Comparison of ENCODE assay signal across 17 cellular contexts in the genomic region with DNA sequence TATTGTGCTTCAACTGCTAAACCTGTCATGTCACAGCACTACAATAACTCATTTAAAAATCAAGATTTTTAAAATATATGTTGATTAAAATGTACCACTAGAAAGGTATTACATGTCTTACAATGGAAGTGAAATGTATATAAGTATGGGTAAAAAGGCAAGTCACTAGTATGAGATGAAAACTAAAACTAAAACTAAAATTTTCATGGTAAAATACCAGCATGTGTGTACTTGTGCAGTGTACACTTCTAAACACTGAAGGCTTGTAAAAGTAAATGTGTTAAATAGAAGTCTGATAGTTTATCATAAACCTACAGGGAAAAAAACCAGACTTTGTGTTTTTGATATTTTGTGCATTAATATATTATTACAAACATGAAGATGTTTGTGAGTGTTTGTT. TPM values are rescaled to one million over a fixed set of nuclear protein-coding genes. Genes with fewer than 3 reads are reported as not detected.
A peak's percentile ranks its signal among the peaks of the same experiment; 100 is the strongest.
DNase-seq lines count a peak whose midpoint lies in the region; ATAC-seq and TF ChIP-seq lines count a peak whose summit lies in the region.
"Had no signal": no experiment of that assay in that cellular context is flagged by ENCODE, and none has a peak within 500 bp of the region (broad histone marks: within the 10 kb centered on the region; RNA-seq: fewer than 3 reads in every experiment).

No MANE protein-coding gene starts in this region.

- peak overlapping the region; percentile 67 for H3K4me3 Mint-ChIP-seq in activated T-helper 17 cell treated with anti-CD3 and anti-CD28 coated beads, Interleukin-2, amount 50 U/mL, for 72 hours
- H3K4me3 Mint-ChIP-seq: CD14-positive monocyte had no signal

- DNase-seq in D341Med (ENCODE audit: low spot score), result no peak
- no peak for DNase-seq in DMS53 treated with DMSO at 0.1 percent for 48 hours (lab: John Stamatoyannopoulos, UW; ENCODE audit: unreplicated experiment)
- no peak for DNase-seq in HEK293T (ENCODE audit: extremely low spot score)
- DNase-seq: Caco-2, KBM-7, NCI-H1436, NCI-H2029 treated with DMSO at 0.1 percent for 48 hours, NCI-H2171 treated with DMSO at 0.1 percent for 48 hours, NCI-H510A, NCI-H774 had no signal

- POLR2A ChIA-PET in HEK293T (lab: Yijun Ruan, JAX), result no interaction called here

- no peak overlapping the region for H3K27ac Mint-ChIP-seq in activated T-helper 17 cell treated with anti-CD3 and anti-CD28 coated beads, Interleukin-2, amount 50 U/mL, for 72 hours
- H3K27ac Mint-ChIP-seq: CD14-positive monocyte; T-helper 2 cell treated with Interferon-gamma antibody and Interleukin-4, amounts not matched to agents 5 μg/mL and 100 μg/mL, for 36 hours had no signal

- CTCF ChIA-PET in HEK293T (lab: Yijun Ruan, JAX), result no interaction called here

- H3K36me3 Mint-ChIP-seq in activated T-helper 17 cell treated with anti-CD3 and anti-CD28 coated beads, Interleukin-2, amount 50 U/mL, for 72 hours (ENCODE audit: low read depth), result no peaks in the 10 kb centered on the region
- H3K36me3 Mint-ChIP-seq: CD14-positive monocyte had no signal

- H3K9me3 Mint-ChIP-seq in activated T-helper 17 cell treated with anti-CD3 and anti-CD28 coated beads, Interleukin-2, amount 50 U/mL, for 72 hours, result no peaks in the 10 kb centered on the region

- H3K27me3 Mint-ChIP-seq in activated T-helper 17 cell treated with anti-CD3 and anti-CD28 coated beads, Interleukin-2, amount 50 U/mL, for 72 hours, result no peaks in the 10 kb centered on the region

- peak; percentile 52 for ATAC-seq in GM18502 (IDR thresholded peaks at IDR 0.05; ENCODE audit: poor library complexity, unreplicated experiment)
- ATAC-seq in GM19467 (IDR thresholded peaks at IDR 0.05; ENCODE audit: unreplicated experiment), result peak; percentile 28
- peak; percentile 46 for ATAC-seq in HG02678 (IDR thresholded peaks at IDR 0.05; ENCODE audit: unreplicated experiment)
- ATAC-seq in activated T-helper 17 cell treated with anti-CD3 and anti-CD28 coated beads, Interleukin-2, amount 50 U/mL, for 72 hours (replicated peaks), result no peak

- peaks cover 12% of the 10 kb centered on the region for H3K4me1 Mint-ChIP-seq in activated T-helper 17 cell treated with anti-CD3 and anti-CD28 coated beads, Interleukin-2, amount 50 U/mL, for 72 hours

TF ChIP-seq in HEK293T, 16 proteins besides CTCF, POLR2A, EP300 and RAD21:
- TF ChIP-seq ZNF384 (IDR thresholded peaks at IDR 0.05), result no peak
- TF ChIP-seq CTBP1 (IDR thresholded peaks at IDR 0.05; ENCODE audit: borderline replicate concordance), result no peak
- TF ChIP-seq NFRKB (IDR thresholded peaks at IDR 0.05), result no peak
- TF ChIP-seq HDGF (IDR thresholded peaks at IDR 0.05; ENCODE audit: borderline replicate concordance), result no peak
- no peak for TF ChIP-seq FOXM1 (IDR thresholded peaks at IDR 0.05; ENCODE audit: borderline replicate concordance)
- TF ChIP-seq BHLHE40 (IDR thresholded peaks at IDR 0.05; ENCODE audit: borderline replicate concordance), result no peak
- no peak for TF ChIP-seq SUZ12 (IDR thresholded peaks at IDR 0.05)
- TF ChIP-seq LEF1 (IDR thresholded peaks at IDR 0.05; ENCODE audit: borderline replicate concordance), result no peak
- TF ChIP-seq TARDBP (IDR thresholded peaks at IDR 0.05), result no peak
- TF ChIP-seq SP1 (IDR thresholded peaks at IDR 0.05), result no peak
- no peak for TF ChIP-seq ELF4 (IDR thresholded peaks at IDR 0.05)
- TF ChIP-seq ARNT (IDR thresholded peaks at IDR 0.05), result no peak
- TF ChIP-seq, protein P1, sequence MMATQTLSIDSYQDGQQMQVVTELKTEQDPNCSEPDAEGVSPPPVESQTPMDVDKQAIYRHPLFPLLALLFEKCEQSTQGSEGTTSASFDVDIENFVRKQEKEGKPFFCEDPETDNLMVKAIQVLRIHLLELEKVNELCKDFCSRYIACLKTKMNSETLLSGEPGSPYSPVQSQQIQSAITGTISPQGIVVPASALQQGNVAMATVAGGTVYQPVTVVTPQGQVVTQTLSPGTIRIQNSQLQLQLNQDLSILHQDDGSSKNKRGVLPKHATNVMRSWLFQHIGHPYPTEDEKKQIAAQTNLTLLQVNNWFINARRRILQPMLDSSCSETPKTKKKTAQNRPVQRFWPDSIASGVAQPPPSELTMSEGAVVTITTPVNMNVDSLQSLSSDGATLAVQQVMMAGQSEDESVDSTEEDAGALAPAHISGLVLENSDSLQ (IDR thresholded peaks at IDR 0.05), result no peak
- TF ChIP-seq L3MBTL2 (conservative IDR thresholded peaks at IDR 0.05), result no peak
- no peak for TF ChIP-seq FOXK2 (IDR thresholded peaks at IDR 0.05)
- no peak for TF ChIP-seq FOXA1 (IDR thresholded peaks at IDR 0.05)
TF ChIP-seq in HEK293T: peak in this region for 0.

RNA-seq across cellular contexts. Expression of a gene that starts 13.7 kb away (rescaled TPM):
- total RNA-seq in activated T-helper 17 cell treated with anti-CD3 and anti-CD28 coated beads, Interleukin-2, amount 50 U/mL, for 72 hours, result not detected
- total RNA-seq: Caco-2, SK-MEL-5 had no signal
